In genomic region chr4:71648448-71648847, GRCh38 we compare ENCODE assay signal across 18 cellular contexts.
"Had no signal": no experiment of that assay in that cellular context is flagged by ENCODE, and none has a peak within 500 bp of the region (broad histone marks: within the 10 kb centered on the region; RNA-seq: fewer than 3 reads in every experiment).

No MANE protein-coding gene starts in this region.

- DNase-seq: activated CD4-positive, alpha-beta T cell treated with anti-CD3 and anti-CD28 coated beads, Interleukin-2, amount 50 U/mL, for 4 hours; activated gamma-delta T cell; activated T-cell treated with anti-CD3 and anti-CD28 coated beads, Interleukin-2, amount 50 U/mL, for 72 hours; adrenal gland; head of caudate nucleus; left lung; naive thymus-derived CD4-positive, alpha-beta T cell; right cardiac atrium; small intestine; stimulated activated CD4-positive, alpha-beta T cell treated with anti-CD3 and anti-CD28 coated beads, Interleukin-4, amount 100 ng/mL, for 1 hour; stimulated activated naive CD8-positive, alpha-beta T cell treated with anti-CD3 and anti-CD28 coated beads, Interleukin-15, amount 100 ng/mL, for 72 hours; T-helper 2 cell; transverse colon had no signal

- H3K27ac ChIP-seq: adrenal gland, cardiac muscle cell, left lung, neural progenitor cell, prostate gland, suprapubic skin, transverse colon had no signal

- H3K36me3 ChIP-seq: adrenal gland, cardiac muscle cell, left lung, neural progenitor cell, prostate gland, suprapubic skin, transverse colon had no signal

- H3K27me3 ChIP-seq: adrenal gland, cardiac muscle cell, left lung, neural progenitor cell, suprapubic skin, transverse colon had no signal

- ATAC-seq: activated naive CD4-positive, alpha-beta T cell treated with anti-CD3 and anti-CD28 coated beads, Interleukin-2, amount 50 U/mL, for 72 hours; activated T-cell treated with anti-CD3 and anti-CD28 coated beads, Interleukin-2, amount 50 U/mL, for 72 hours; left lung; naive thymus-derived CD4-positive, alpha-beta T cell; right cardiac atrium; stimulated activated naive CD8-positive, alpha-beta T cell treated with anti-CD3 and anti-CD28 coated beads, Interleukin-15, amount 100 ng/mL, for 72 hours had no signal

- H3K4me1 ChIP-seq: adrenal gland, left lung, neural progenitor cell, prostate gland, suprapubic skin, transverse colon had no signal

- H3K4me3 ChIP-seq: adrenal gland, cardiac muscle cell, left lung, neural progenitor cell, prostate gland, suprapubic skin, transverse colon had no signal

- H3K9me3 ChIP-seq: adrenal gland, prostate gland, suprapubic skin, transverse colon had no signal
